Comparison of ENCODE assay signal across 8 cellular contexts in the genomic region with DNA sequence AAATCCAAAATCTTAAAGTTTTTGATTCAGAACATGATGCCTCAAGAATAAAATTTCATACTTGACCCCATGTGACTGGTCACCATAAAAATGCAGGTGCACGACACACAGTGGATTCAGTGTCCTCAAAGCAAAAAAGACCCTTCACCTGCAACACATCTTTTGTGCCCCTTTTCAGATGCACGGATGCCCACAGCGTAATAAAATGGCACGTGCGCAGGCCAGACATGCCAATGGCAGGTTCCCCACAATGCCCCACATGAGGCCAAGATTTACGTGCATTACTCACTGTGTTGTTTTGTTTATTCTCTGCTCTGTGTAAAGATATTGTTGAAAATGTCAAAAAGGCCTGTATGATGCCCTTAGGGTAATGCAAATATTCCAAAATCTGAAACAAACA. TPM values are rescaled to one million over a fixed set of nuclear protein-coding genes. Genes with fewer than 3 reads are reported as not detected.
"Had no signal": no experiment of that assay in that cellular context is flagged by ENCODE, and none has a peak within 500 bp of the region (broad histone marks: within the 10 kb centered on the region; RNA-seq: fewer than 3 reads in every experiment).

No MANE protein-coding gene starts in this region.

- H3K4me3 ChIP-seq: GM12878 had no signal

- FAIRE-seq: G401.6, GM12878, GM12891, GM18507, GM19239 had no signal

- DNase-seq: GDM1, GF-D8 had no signal

RNA-seq across cellular contexts. Expression of gene KCNA10, which starts 9.3 kb away (rescaled TPM):
- total RNA-seq: G401, GM12878 had no signal
- polyA plus RNA-seq: GM12878 had no signal

RNA-seq across cellular contexts. Expression of gene PROK1, which starts 58.7 kb away (rescaled TPM):
- total RNA-seq: G401, GM12878 had no signal
- polyA plus RNA-seq: GM12878 had no signal
